12 cellular contexts compared by ENCODE assay signal in genomic region chr4:2788532-2789103, GRCh38. TPM values are rescaled to one million over a fixed set of nuclear protein-coding genes. Genes with fewer than 3 reads are reported as not detected.
DNase-seq lines count a peak whose midpoint lies in the region; ATAC-seq and TF ChIP-seq lines count a peak whose summit lies in the region.
"Had no signal": no experiment of that assay in that cellular context is flagged by ENCODE, and none has a peak within 500 bp of the region (broad histone marks: within the 10 kb centered on the region; RNA-seq: fewer than 3 reads in every experiment).

No MANE protein-coding gene starts in this region.

- H2AK9ac ChIP-seq in IMR-90 (replicated peaks; ENCODE audit: low read depth, low read length, poor library complexity), result peak overlapping the region; percentile 65

- H3K27me3 Mint-ChIP-seq in chondrocyte (ENCODE audit: low read depth), result peaks cover 3% of the 10 kb centered on the region
- H3K27me3 Mint-ChIP-seq: stimulated activated naive CD8-positive, alpha-beta T cell treated with anti-CD3 and anti-CD28 coated beads, Interleukin-15, Interleukin-2, amounts not matched to agents 100 ng/mL and 50 ng/mL, for 24 hours had no signal

- H4K8ac ChIP-seq in IMR-90 (ENCODE audit: low read depth in 2 of 2, low read length in 2 of 2) (no peak overlapping the region), mesenchymal stem cell (ENCODE audit: low read length) (no peak overlapping the region)

- no peaks in the 10 kb centered on the region for H3F3A ChIP-seq in smooth muscle cell (ENCODE audit: low read depth)

- no TSS peak for BruUV-seq in IMR-90 (replicated peaks; lab: Mats Ljungman, UMichigan)

- in situ Hi-C loops in IMR-90 (cut with MboI; ENCODE audit: low sequenced_read_pairs), result no loop called here

- dilution Hi-C loops in IMR-90 (cut with HindIII; ENCODE audit: low sequenced_read_pairs, unreplicated experiment), result no loop called here

- CTCF ChIA-PET in IMR-90 (lab: Yijun Ruan, JAX), result no interaction called here

- H3K18ac ChIP-seq in IMR-90 (ENCODE audit: low read depth, low read length), result no peak overlapping the region
- H3K18ac ChIP-seq in mesenchymal stem cell (ENCODE audit: low read depth in 1 of 2, low read length in 2 of 2), result peak overlapping the region in 1 of 2 experiments; percentile 28

- H3K4me1 ChIP-seq in IMR-90 (ENCODE audit: control insufficient read depth, insufficient read depth, low read length), result peaks cover 2% of the 10 kb centered on the region; the same call in 1 of the 2 replicates
- H3K4me1 ChIP-seq in mesenchymal stem cell (ENCODE audit: control insufficient read depth, insufficient read depth, low read depth, low read length), result peaks cover 13% of the 10 kb centered on the region
- H3K4me1 ChIP-seq in smooth muscle cell (ENCODE audit: low read depth), result no peaks in the 10 kb centered on the region

- H3K23ac ChIP-seq in IMR-90 (ENCODE audit: low read depth, low read length), result no peak overlapping the region
- no peak overlapping the region for H3K23ac ChIP-seq in mesenchymal stem cell (ENCODE audit: low read length in 2 of 2)

- WGBS in IMR-90 (ENCODE audit: extremely low coverage in 2 of 2, insufficient read length in 1 of 2), 2 experiments, result 100% methylated on average over 1 of the region's 4 CpGs; no CpG with 5 or more reads in 1 of the 2 experiments
- 87% methylated on average over 3 of the region's 4 CpGs for WGBS in mesenchymal stem cell
- WGBS in smooth muscle cell (ENCODE audit: low lambda C conversion rate), result 77% methylated on average over 4 of the region's 4 CpGs

- TF ChIP-seq POLR2A in IMR-90 (IDR thresholded peaks at IDR 0.05; ENCODE audit: low read depth, low read length), result no peak

- H3K4me2 ChIP-seq in IMR-90 (ENCODE audit: low read depth, low read length) (no peak overlapping the region), mesenchymal stem cell (ENCODE audit: low read length, poor library complexity, severe bottlenecking) (no peak overlapping the region), smooth muscle cell (no peak overlapping the region)

- H3K4me1 Mint-ChIP-seq in chondrocyte (ENCODE audit: low read depth), result peaks cover 4% of the 10 kb centered on the region

- H3K27me3 ChIP-seq in IMR-90 (ENCODE audit: control insufficient read depth, insufficient read depth, low read length) (peaks cover 3% of the 10 kb centered on the region), mesenchymal stem cell (ENCODE audit: control insufficient read depth in 1 of 2, insufficient read depth in 1 of 2, low read length in 2 of 2) (peaks cover 0 to 4% of the 10 kb centered on the region in 2 experiments), smooth muscle cell (ENCODE audit: low read depth) (no peaks in the 10 kb centered on the region)

- H3K27ac Mint-ChIP-seq in chondrocyte (ENCODE audit: unreplicated experiment), result no peak overlapping the region
- H3K27ac Mint-ChIP-seq: activated T-cell treated with anti-CD3 and anti-CD28 coated beads, Interleukin-2, amount 50 U/mL, for 72 hours had no signal

- H2BK12ac ChIP-seq in mesenchymal stem cell (ENCODE audit: low read length in 2 of 2), result peak overlapping the region; percentile 49 to 74

- ATAC-seq in IMR-90 (ENCODE audit: low read depth) (peak; percentile 10), GM18511 (IDR thresholded peaks at IDR 0.05; ENCODE audit: unreplicated experiment) (no peak)
- ATAC-seq: activated T-cell treated with anti-CD3 and anti-CD28 coated beads, Interleukin-2, amount 50 U/mL, for 72 hours had no signal

- no peaks in the 10 kb centered on the region for H3K79me2 ChIP-seq in smooth muscle cell (ENCODE audit: low read depth)

- H3K9ac ChIP-seq in IMR-90 (ENCODE audit: low read depth, low read length) (no peak overlapping the region), mesenchymal stem cell (ENCODE audit: low read length) (no peak overlapping the region), smooth muscle cell (ENCODE audit: low read depth) (no peak overlapping the region)

- TF ChIP-seq RAD21 in IMR-90 (IDR thresholded peaks at IDR 0.05; ENCODE audit: low read length), result no peak

- H3K14ac ChIP-seq in IMR-90 (replicated peaks; ENCODE audit: low read depth, low read length), result no peak overlapping the region
- peak overlapping the region in 1 of 2 experiments; percentile 78 for H3K14ac ChIP-seq in mesenchymal stem cell (ENCODE audit: low read length in 2 of 2)

- H2BK120ac ChIP-seq in IMR-90 (ENCODE audit: low read depth, low read length), result no peak overlapping the region
- no peak overlapping the region for H2BK120ac ChIP-seq in mesenchymal stem cell (ENCODE audit: low read depth, low read length)

- intact Hi-C loops in IMR-90 (cut with micrococcal nuclease), result no loop called here

- H2BK20ac ChIP-seq in IMR-90 (ENCODE audit: low read depth, low read length), result no peak overlapping the region

- H4K91ac ChIP-seq in IMR-90 (ENCODE audit: insufficient read depth, low read depth, low read length) (no peak overlapping the region), mesenchymal stem cell (ENCODE audit: low read length) (no peak overlapping the region)

- H3K4me3 Mint-ChIP-seq in chondrocyte (ENCODE audit: unreplicated experiment), result no peak overlapping the region
- H3K4me3 Mint-ChIP-seq: stimulated activated naive CD8-positive, alpha-beta T cell treated with anti-CD3 and anti-CD28 coated beads, Interleukin-15, Interleukin-2, amounts not matched to agents 100 ng/mL and 50 ng/mL, for 24 hours had no signal

- no peak overlapping the region for H3K56ac ChIP-seq in IMR-90 (ENCODE audit: extremely low read depth, insufficient read depth, low read length)

- H2BK5ac ChIP-seq in IMR-90 (ENCODE audit: low read depth, low read length, poor library complexity, severe bottlenecking) (no peak overlapping the region), mesenchymal stem cell (ENCODE audit: low read depth, low read length, poor library complexity, severe bottlenecking) (no peak overlapping the region)

- DNase-seq in Ammon's horn (ENCODE audit: low spot score), result peak; percentile 70
- DNase-seq in IMR-90, result peak; percentile 29
- peak; percentile 79 for DNase-seq in chondrocyte (ENCODE audit: low spot score)
- no peak for DNase-seq in mesenchymal stem cell
- no peak for DNase-seq in 8988T
- no peak for DNase-seq in smooth muscle cell (lab: John Stamatoyannopoulos, UW; ENCODE audit: unreplicated experiment)
- DNase-seq in MV-4-11 (lab: John Stamatoyannopoulos, UW), result no peak
- DNase-seq: activated T-cell treated with anti-CD3 and anti-CD28 coated beads, Interleukin-2, amount 50 U/mL, for 72 hours; KBM-7; NCI-H226 had no signal

- no peaks in the 10 kb centered on the region for H3K36me3 Mint-ChIP-seq in chondrocyte (ENCODE audit: low read depth)

- no peak overlapping the region for H3K27ac ChIP-seq in IMR-90 (ENCODE audit: insufficient read depth, low read length)
- no peak overlapping the region for H3K27ac ChIP-seq in mesenchymal stem cell (ENCODE audit: low read length, poor library complexity, severe bottlenecking)
- no peak overlapping the region for H3K27ac ChIP-seq in smooth muscle cell (ENCODE audit: low read depth)

- peaks cover 4% of the 10 kb centered on the region for H3K9me3 Mint-ChIP-seq in chondrocyte (ENCODE audit: low read depth)

- no peak overlapping the region for H2BK15ac ChIP-seq in IMR-90 (ENCODE audit: low read depth, low read length)
- H2BK15ac ChIP-seq in mesenchymal stem cell (ENCODE audit: low read depth, poor library complexity, severe bottlenecking), result no peak overlapping the region

- no peak overlapping the region for H4K5ac ChIP-seq in IMR-90 (ENCODE audit: low read depth, low read length)

- H4K20me1 ChIP-seq in IMR-90 (ENCODE audit: insufficient read depth, low read length) (no peaks in the 10 kb centered on the region; the same call in 1 of the 2 replicates), smooth muscle cell (ENCODE audit: low read depth) (no peaks in the 10 kb centered on the region)

- H3K36me3 ChIP-seq in IMR-90 (ENCODE audit: control insufficient read depth, insufficient read depth, low read length) (no peaks in the 10 kb centered on the region), mesenchymal stem cell (ENCODE audit: control insufficient read depth in 1 of 2, insufficient read depth in 2 of 2, low read depth in 1 of 2, low read length in 2 of 2) (no peaks in the 10 kb centered on the region), smooth muscle cell (ENCODE audit: low read depth) (no peaks in the 10 kb centered on the region)

- no peaks in the 10 kb centered on the region for H3K9me1 ChIP-seq in IMR-90 (ENCODE audit: insufficient read depth, low read length)

- H3K4me3 ChIP-seq in IMR-90 (ENCODE audit: insufficient read depth, low read depth, low read length), result no peak overlapping the region
- H3K4me3 ChIP-seq in mesenchymal stem cell (ENCODE audit: insufficient read depth in 1 of 2, low read depth in 1 of 2, low read length in 2 of 2), result no peak overlapping the region
- H3K4me3 ChIP-seq in smooth muscle cell, result no peak overlapping the region

- H3K4ac ChIP-seq in IMR-90 (ENCODE audit: low read depth, low read length) (no peak overlapping the region), mesenchymal stem cell (ENCODE audit: low read depth in 1 of 2, low read length in 2 of 2) (no peak overlapping the region)

- no peak overlapping the region for H2AK5ac ChIP-seq in IMR-90 (ENCODE audit: low read depth, low read length)
- no peak overlapping the region for H2AK5ac ChIP-seq in mesenchymal stem cell (ENCODE audit: low read length, severe bottlenecking)

- H3K79me1 ChIP-seq in IMR-90 (ENCODE audit: low read depth in 1 of 2, low read length in 2 of 2), result peaks cover 0 to under 1% of the 10 kb centered on the region in 2 experiments; a peak in 2 of 4 replicates
- no peaks in the 10 kb centered on the region for H3K79me1 ChIP-seq in mesenchymal stem cell (replicated peaks; ENCODE audit: low read length, poor library complexity, severe bottlenecking)

- TF ChIP-seq CTCF in IMR-90 (conservative IDR thresholded peaks at IDR 0.05; ENCODE audit: low read depth, low read length), result no peak
- no peak for TF ChIP-seq CTCF in chondrocyte (IDR thresholded peaks at IDR 0.05)
- TF ChIP-seq CTCF in smooth muscle cell (IDR thresholded peaks at IDR 0.05; ENCODE audit: borderline replicate concordance, insufficient read depth, poor library complexity, severe bottlenecking), result no peak

- H2AFZ ChIP-seq in IMR-90 (replicated peaks; ENCODE audit: low read length, poor library complexity), result peak overlapping the region; percentile 43
- H2AFZ ChIP-seq in mesenchymal stem cell (ENCODE audit: low read depth, low read length), result no peak overlapping the region
- no peak overlapping the region for H2AFZ ChIP-seq in smooth muscle cell (ENCODE audit: low read depth)

- POLR2A ChIA-PET in IMR-90 (lab: Charles Lee; ENCODE audit: unreplicated experiment), result no interaction called here

- H3K9me3 ChIP-seq in IMR-90 (ENCODE audit: control insufficient read depth, insufficient read depth, low read length), result peaks cover 4% of the 10 kb centered on the region
- H3K9me3 ChIP-seq in mesenchymal stem cell (ENCODE audit: control insufficient read depth, low read length), result no peaks in the 10 kb centered on the region
- H3K9me3 ChIP-seq in smooth muscle cell (replicated peaks; ENCODE audit: low read depth), result no peaks in the 10 kb centered on the region

RNA-seq across cellular contexts. Expression of gene SH3BP2, which starts 4.3 kb away (rescaled TPM):
- total RNA-seq in IMR-90 (2012; rRNA removed) (8.9 and 9.0 TPM in 2 replicates), chondrocyte (50.1 to 63.1 TPM (median 59.8 TPM) in 3 replicates), smooth muscle cell (19.3 and 23.8 TPM in 2 replicates)
- polyA plus RNA-seq in IMR-90 (2012; rRNA removed) (37.2 and 45.3 TPM in 2 replicates), smooth muscle cell (17.3 and 27.4 TPM in 2 replicates)
- polyA plus RNA-seq in IMR-90 (2012; cell fraction: cytosol; rRNA removed), result 20.8 and 21.2 TPM in 2 replicates
- polyA plus RNA-seq in IMR-90 (2012; cell fraction: nucleus; rRNA removed; ENCODE audit: low replicate concordance), result 229 and 480 TPM in 2 replicates
- 25.7 TPM for polyA plus RNA-seq in mesenchymal stem cell (2013, experiment 1 of 2)
- polyA plus RNA-seq in mesenchymal stem cell (2013, experiment 2 of 2), result 26.3 TPM

RNA-seq across cellular contexts. Expression of gene TNIP2, which starts 32.5 kb away (rescaled TPM):
- total RNA-seq in IMR-90 (2012; rRNA removed), result 33.3 and 36.9 TPM in 2 replicates
- 38.5 and 46.1 TPM in 2 replicates for polyA plus RNA-seq in IMR-90 (2012; rRNA removed)
- 48.6 and 56.4 TPM in 2 replicates for polyA plus RNA-seq in IMR-90 (2012; cell fraction: cytosol; rRNA removed)
- polyA plus RNA-seq in IMR-90 (2012; cell fraction: nucleus; rRNA removed; ENCODE audit: low replicate concordance), result 120 and 143 TPM in 2 replicates
- total RNA-seq in chondrocyte, result 23.3 to 30.7 TPM (median 29.0 TPM) in 3 replicates
- 26.1 TPM for polyA plus RNA-seq in mesenchymal stem cell (2013, experiment 1 of 2)
- polyA plus RNA-seq in mesenchymal stem cell (2013, experiment 2 of 2), result 25.8 TPM
- total RNA-seq in smooth muscle cell, result 23.8 and 24.7 TPM in 2 replicates
- polyA plus RNA-seq in smooth muscle cell, result 37.5 and 40.7 TPM in 2 replicates

RNA-seq across cellular contexts. Expression of gene ADD1, which starts 55.0 kb away (rescaled TPM):
- total RNA-seq in IMR-90 (2012; rRNA removed) (117 and 122 TPM in 2 replicates), chondrocyte (240 to 269 TPM (median 256 TPM) in 3 replicates), smooth muscle cell (109 and 125 TPM in 2 replicates)
- polyA plus RNA-seq in IMR-90 (2012; rRNA removed) (190 and 215 TPM in 2 replicates), smooth muscle cell (175 and 200 TPM in 2 replicates)
- polyA plus RNA-seq in IMR-90 (2012; cell fraction: cytosol; rRNA removed), result 170 and 354 TPM in 2 replicates
- polyA plus RNA-seq in IMR-90 (2012; cell fraction: nucleus; rRNA removed; ENCODE audit: low replicate concordance), result 291 and 369 TPM in 2 replicates
- 336 TPM for polyA plus RNA-seq in mesenchymal stem cell (2013, experiment 1 of 2)
- polyA plus RNA-seq in mesenchymal stem cell (2013, experiment 2 of 2), result 331 TPM

Comparison
In these comparisons a context has a peak if more than half of its experiments do, and no peak if none do; other contexts are left out.
1. DNase-seq: peak in Ammon's horn (single experiment), IMR-90 (single experiment) and chondrocyte (single experiment); none in mesenchymal stem cell (single experiment), 8988T (single experiment), smooth muscle cell (single experiment) and MV-4-11 (single experiment).